1 cellular context compared by ENCODE assay signal in the genomic region with DNA sequence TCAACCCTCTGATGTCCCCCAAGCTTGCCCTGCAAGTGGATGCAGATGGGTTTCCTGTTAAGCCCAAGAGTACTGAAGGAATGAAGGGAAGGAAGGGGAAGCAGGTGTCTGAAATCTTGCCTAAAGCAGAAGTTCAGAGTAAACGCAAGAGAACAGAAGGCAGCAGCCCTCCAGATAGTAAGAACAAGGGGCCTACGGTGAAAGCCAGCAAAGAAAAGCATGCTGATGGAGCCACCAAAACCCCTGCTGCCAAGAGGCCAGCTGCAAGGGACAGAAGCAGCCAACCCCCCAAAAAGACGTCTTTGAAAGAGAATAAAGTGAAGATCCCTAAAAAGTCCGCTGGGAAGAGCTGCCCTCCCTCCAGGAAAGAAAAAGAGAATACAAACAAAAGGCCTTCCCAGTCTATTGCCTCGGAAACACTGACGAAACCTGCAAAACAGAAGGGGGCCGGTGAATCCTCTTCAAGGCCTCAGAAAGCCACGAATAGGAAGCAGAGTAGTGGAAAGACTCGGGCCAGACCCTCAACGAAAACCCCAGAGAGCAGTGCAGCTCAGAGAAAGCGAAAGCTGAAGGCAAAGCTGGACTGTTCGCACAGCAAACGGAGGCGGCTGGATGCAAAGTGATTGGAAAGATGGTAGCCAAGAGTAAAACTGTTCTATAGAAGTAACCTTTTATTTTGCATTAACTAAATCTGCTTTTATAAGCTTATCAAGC.
TF ChIP-seq lines count a peak whose summit lies in the region.

No MANE protein-coding gene starts in this region.

TF ChIP-seq in HepG2, 621 proteins besides CTCF, POLR2A, EP300 and RAD21 (continued from another document):
- TF ChIP-seq ZHX2 (IDR thresholded peaks at IDR 0.05; ENCODE audit: low read depth) = no peak
- no peak for TF ChIP-seq ZHX2 (CRISPR knock-in tag; IDR thresholded peaks at IDR 0.05; ENCODE audit: borderline replicate concordance)
- TF ChIP-seq, protein P1, sequence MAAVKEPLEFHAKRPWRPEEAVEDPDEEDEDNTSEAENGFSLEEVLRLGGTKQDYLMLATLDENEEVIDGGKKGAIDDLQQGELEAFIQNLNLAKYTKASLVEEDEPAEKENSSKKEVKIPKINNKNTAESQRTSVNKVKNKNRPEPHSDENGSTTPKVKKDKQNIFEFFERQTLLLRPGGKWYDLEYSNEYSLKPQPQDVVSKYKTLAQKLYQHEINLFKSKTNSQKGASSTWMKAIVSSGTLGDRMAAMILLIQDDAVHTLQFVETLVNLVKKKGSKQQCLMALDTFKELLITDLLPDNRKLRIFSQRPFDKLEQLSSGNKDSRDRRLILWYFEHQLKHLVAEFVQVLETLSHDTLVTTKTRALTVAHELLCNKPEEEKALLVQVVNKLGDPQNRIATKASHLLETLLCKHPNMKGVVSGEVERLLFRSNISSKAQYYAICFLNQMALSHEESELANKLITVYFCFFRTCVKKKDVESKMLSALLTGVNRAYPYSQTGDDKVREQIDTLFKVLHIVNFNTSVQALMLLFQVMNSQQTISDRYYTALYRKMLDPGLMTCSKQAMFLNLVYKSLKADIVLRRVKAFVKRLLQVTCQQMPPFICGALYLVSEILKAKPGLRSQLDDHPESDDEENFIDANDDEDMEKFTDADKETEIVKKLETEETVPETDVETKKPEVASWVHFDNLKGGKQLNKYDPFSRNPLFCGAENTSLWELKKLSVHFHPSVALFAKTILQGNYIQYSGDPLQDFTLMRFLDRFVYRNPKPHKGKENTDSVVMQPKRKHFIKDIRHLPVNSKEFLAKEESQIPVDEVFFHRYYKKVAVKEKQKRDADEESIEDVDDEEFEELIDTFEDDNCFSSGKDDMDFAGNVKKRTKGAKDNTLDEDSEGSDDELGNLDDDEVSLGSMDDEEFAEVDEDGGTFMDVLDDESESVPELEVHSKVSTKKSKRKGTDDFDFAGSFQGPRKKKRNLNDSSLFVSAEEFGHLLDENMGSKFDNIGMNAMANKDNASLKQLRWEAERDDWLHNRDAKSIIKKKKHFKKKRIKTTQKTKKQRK (IDR thresholded peaks at IDR 0.05; ENCODE audit: low read length) = no peak
